Comparison of ENCODE assay signal across 1 cellular context in genomic region chr20:51696304-51697118, GRCh38.
TF ChIP-seq lines count a peak whose summit lies in the region.

No MANE protein-coding gene starts in this region.

TF ChIP-seq in H1, 55 proteins besides CTCF, POLR2A, EP300 and RAD21 (continued from another document):
- TF ChIP-seq ATF2 (IDR thresholded peaks at IDR 0.05; ENCODE audit: low read length) (no peak), CHD7 (IDR thresholded peaks at IDR 0.05; ENCODE audit: insufficient replicate concordance, low read length) (no peak), CBX8 (IDR thresholded peaks at IDR 0.05; ENCODE audit: borderline replicate concordance, low read depth, low read length) (no peak)
